Comparison of ENCODE assay signal across 1 cellular context in the genomic region with DNA sequence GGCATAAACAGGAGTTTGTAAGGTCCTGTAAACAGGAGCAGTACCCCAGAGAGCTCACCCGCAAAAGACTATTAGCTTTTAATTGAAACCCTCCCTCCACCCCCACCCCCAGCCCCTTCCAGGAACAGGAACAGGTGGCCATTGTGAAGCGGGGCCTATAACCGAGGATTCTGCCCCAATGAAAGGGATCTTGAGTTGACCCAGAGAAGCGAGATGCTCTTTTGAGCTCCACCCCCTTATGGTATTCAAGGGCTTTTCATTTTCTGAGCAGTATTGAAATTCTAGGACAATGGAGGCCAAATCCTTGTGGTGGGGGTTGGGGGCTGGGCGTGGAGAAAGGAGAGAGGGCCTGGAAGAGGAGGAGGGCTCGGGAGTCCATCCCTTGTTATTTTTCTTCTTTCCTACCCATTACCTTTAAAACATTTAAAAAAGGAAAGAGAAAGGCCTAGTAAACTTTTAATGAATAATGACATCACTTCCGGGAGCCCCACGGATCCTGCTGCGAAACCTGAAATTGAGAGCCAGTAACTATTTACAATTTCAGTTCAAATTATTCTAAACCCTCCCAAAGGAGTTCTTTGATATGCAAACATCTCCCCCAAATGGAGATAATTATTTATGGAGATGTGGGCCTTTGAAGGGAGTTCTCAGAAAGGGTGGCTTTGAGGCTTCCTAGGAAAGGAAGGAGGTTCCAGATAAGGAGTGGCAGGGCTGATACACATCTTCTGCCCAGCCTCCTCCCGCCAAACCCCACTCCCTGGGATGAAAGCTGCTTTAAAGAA.
A peak's percentile ranks its signal among the peaks of the same experiment; 100 is the strongest.
TF ChIP-seq lines count a peak whose summit lies in the region.

No MANE protein-coding gene starts in this region.

TF ChIP-seq in GM23338, 12 proteins besides CTCF, POLR2A, EP300 and RAD21 (continued from another document):
- TF ChIP-seq, protein P1, sequence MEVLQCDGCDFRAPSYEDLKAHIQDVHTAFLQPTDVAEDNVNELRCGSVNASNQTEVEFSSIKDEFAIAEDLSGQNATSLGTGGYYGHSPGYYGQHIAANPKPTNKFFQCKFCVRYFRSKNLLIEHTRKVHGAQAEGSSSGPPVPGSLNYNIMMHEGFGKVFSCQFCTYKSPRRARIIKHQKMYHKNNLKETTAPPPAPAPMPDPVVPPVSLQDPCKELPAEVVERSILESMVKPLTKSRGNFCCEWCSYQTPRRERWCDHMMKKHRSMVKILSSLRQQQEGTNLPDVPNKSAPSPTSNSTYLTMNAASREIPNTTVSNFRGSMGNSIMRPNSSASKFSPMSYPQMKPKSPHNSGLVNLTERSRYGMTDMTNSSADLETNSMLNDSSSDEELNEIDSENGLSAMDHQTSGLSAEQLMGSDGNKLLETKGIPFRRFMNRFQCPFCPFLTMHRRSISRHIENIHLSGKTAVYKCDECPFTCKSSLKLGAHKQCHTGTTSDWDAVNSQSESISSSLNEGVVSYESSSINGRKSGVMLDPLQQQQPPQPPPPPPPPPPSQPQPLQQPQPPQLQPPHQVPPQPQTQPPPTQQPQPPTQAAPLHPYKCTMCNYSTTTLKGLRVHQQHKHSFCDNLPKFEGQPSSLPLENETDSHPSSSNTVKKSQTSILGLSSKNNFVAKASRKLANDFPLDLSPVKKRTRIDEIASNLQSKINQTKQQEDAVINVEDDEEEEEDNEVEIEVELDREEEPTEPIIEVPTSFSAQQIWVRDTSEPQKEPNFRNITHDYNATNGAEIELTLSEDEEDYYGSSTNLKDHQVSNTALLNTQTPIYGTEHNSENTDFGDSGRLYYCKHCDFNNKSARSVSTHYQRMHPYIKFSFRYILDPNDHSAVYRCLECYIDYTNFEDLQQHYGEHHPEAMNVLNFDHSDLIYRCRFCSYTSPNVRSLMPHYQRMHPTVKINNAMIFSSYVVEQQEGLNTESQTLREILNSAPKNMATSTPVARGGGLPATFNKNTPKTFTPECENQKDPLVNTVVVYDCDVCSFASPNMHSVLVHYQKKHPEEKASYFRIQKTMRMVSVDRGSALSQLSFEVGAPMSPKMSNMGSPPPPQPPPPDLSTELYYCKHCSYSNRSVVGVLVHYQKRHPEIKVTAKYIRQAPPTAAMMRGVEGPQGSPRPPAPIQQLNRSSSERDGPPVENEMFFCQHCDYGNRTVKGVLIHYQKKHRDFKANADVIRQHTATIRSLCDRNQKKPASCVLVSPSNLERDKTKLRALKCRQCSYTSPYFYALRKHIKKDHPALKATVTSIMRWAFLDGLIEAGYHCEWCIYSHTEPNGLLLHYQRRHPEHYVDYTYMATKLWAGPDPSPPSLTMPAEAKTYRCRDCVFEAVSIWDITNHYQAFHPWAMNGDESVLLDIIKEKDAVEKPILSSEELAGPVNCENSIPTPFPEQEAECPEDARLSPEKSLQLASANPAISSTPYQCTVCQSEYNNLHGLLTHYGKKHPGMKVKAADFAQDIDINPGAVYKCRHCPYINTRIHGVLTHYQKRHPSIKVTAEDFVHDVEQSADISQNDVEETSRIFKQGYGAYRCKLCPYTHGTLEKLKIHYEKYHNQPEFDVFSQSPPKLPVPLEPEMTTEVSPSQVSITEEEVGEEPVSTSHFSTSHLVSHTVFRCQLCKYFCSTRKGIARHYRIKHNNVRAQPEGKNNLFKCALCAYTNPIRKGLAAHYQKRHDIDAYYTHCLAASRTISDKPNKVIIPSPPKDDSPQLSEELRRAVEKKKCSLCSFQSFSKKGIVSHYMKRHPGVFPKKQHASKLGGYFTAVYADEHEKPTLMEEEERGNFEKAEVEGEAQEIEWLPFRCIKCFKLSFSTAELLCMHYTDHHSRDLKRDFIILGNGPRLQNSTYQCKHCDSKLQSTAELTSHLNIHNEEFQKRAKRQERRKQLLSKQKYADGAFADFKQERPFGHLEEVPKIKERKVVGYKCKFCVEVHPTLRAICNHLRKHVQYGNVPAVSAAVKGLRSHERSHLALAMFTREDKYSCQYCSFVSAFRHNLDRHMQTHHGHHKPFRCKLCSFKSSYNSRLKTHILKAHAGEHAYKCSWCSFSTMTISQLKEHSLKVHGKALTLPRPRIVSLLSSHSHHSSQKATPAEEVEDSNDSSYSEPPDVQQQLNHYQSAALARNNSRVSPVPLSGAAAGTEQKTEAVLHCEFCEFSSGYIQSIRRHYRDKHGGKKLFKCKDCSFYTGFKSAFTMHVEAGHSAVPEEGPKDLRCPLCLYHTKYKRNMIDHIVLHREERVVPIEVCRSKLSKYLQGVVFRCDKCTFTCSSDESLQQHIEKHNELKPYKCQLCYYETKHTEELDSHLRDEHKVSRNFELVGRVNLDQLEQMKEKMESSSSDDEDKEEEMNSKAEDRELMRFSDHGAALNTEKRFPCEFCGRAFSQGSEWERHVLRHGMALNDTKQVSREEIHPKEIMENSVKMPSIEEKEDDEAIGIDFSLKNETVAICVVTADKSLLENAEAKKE (CRISPR knock-in tag; IDR thresholded peaks at IDR 0.05): peak; percentile 37; the same call in 1 of the 2 replicates
- peak; percentile 59 for TF ChIP-seq CREB1 (CRISPR knock-in tag; IDR thresholded peaks at IDR 0.05; ENCODE audit: low read depth)
